ENCODE assay signal across 8 cellular contexts in genomic region chr6:2902470-2902762, GRCh38. TPM values are rescaled to one million over a fixed set of nuclear protein-coding genes. Genes with fewer than 3 reads are reported as not detected.
DNase-seq lines count a peak whose midpoint lies in the region; TF ChIP-seq lines count a peak whose summit lies in the region.

No MANE protein-coding gene starts in this region.

- H3K27me3 ChIP-seq in BLaER1 (peaks cover 58% of the 10 kb centered on the region), neutrophil (peaks cover 58% of the 10 kb centered on the region)

- H3K4me1 ChIP-seq in BLaER1: peaks cover 24% of the 10 kb centered on the region
- H3K4me1 ChIP-seq in neutrophil (ENCODE audit: control insufficient read depth in 1 of 2, insufficient read depth in 1 of 2, low read depth in 1 of 2, low read length in 1 of 2): peaks cover 35 to 36% of the 10 kb centered on the region in 2 experiments

- H4K20me1 ChIP-seq in BLaER1: 0 out of 2 replicates have a peak, but pooled peaks cover 5% of the 10 kb centered on the region

- DNase-seq in fibroblast of villous mesenchyme (ENCODE audit: low read depth): peak; percentile 57
- DNase-seq in NCI-H345 treated with DMSO at 0.1 percent for 48 hours (lab: John Stamatoyannopoulos, UW; ENCODE audit: unreplicated experiment): no peak
- no peak for DNase-seq in NCI-H2107 treated with DMSO at 0.1 percent for 48 hours (lab: John Stamatoyannopoulos, UW; ENCODE audit: unreplicated experiment)
- no peak for DNase-seq in activated CD4-positive, CD25-positive, alpha-beta regulatory T cell (lab: John Stamatoyannopoulos, UW)
- no peak for DNase-seq in activated effector memory CD4-positive, alpha-beta T cell treated with anti-CD3 and anti-CD28 coated beads, Interleukin-2, amount 50 U/mL, for 16 hours

- H3K9ac ChIP-seq in BLaER1: peak overlapping the region; percentile 45; the same call in 1 of the 2 replicates

- H3K36me3 ChIP-seq in BLaER1: no peaks in the 10 kb centered on the region
- no peaks in the 10 kb centered on the region for H3K36me3 ChIP-seq in neutrophil

- H3K9me3 ChIP-seq in BLaER1 (no peaks in the 10 kb centered on the region), neutrophil (no peaks in the 10 kb centered on the region)

- H3K4me2 ChIP-seq in BLaER1: peak overlapping the region; percentile 83

- TF ChIP-seq CTCF in WI38 (IDR thresholded peaks at IDR 0.05; ENCODE audit: low read depth, low read length) (no peak), fibroblast of villous mesenchyme (IDR thresholded peaks at IDR 0.05; ENCODE audit: insufficient read depth, low read depth, low read length) (no peak), neutrophil (IDR thresholded peaks at IDR 0.05) (no peak)

- H3K27ac ChIP-seq in BLaER1 (no peak overlapping the region), neutrophil (no peak overlapping the region)

- H3K4me3 ChIP-seq in BLaER1 (peak overlapping the region; percentile 68), WI38 (ENCODE audit: low read depth, low read length) (peak overlapping the region; percentile 58), fibroblast of villous mesenchyme (ENCODE audit: low read depth, low read length) (peak overlapping the region; percentile 83), neutrophil (ENCODE audit: low read depth in 1 of 2, low read length in 1 of 2) (peak overlapping the region; percentile 66 to 74)

RNA-seq across cellular contexts. Expression of gene SERPINB9, which starts 0.7 kb away (rescaled TPM):
- total RNA-seq in fibroblast of villous mesenchyme: 15.1 and 17.3 TPM in 2 replicates
